1 cellular context compared by ENCODE assay signal in genomic region chr7:133365892-133366291, GRCh38.
TF ChIP-seq lines count a peak whose summit lies in the region.

No MANE protein-coding gene starts in this region.

TF ChIP-seq in K562, 482 proteins besides CTCF, POLR2A, EP300 and RAD21 (continued from another document):
- TF ChIP-seq CREB3L1 (IDR thresholded peaks at IDR 0.05; ENCODE audit: borderline replicate concordance, low read depth) (no peak), ZNF668 (CRISPR knock-in tag; IDR thresholded peaks at IDR 0.05) (no peak)
